8 cellular contexts compared by ENCODE assay signal in the genomic region with DNA sequence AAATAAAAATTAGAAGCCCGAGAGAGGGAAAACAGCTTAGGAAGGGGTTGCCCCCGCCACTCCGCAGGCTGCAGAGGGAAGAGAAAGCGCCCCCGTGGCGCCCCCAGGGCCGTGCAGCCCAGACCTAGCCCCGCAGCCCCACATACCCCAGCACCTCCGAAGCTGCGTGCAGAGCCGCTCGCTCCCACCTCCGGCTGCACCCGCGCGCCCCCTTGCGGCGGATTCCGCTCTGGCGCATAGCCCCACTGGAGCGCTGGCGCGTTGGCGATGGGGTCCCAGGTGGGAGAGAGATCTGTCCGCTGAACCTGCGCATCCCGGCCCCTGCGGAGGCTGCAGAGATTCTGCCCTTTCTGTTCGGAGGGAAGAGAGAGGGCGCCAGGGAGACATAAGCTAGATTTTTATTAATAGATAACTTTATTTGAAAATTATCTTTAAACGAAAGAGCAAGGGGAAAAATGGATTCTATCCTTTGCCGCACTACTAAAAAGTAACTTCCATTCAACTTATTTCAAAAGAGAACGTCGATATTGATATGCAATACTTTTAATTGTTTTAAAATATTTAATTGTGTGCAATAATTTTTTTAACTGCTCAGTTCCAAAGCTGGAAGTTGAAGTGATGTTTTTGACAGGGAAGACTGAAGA. TPM values are rescaled to one million over a fixed set of nuclear protein-coding genes. Genes with fewer than 3 reads are reported as not detected.
A peak's percentile ranks its signal among the peaks of the same experiment; 100 is the strongest.
DNase-seq lines count a peak whose midpoint lies in the region; ATAC-seq and TF ChIP-seq lines count a peak whose summit lies in the region.

No MANE protein-coding gene starts in this region.

- POLR2A ChIA-PET in Panc1 (lab: Charles Lee), result no interaction called here

- no TSS peak for BruUV-seq in Panc1 (replicated peaks; lab: Mats Ljungman, UMichigan)

- H3K4me1 Mint-ChIP-seq in activated T-helper 2 cell treated with anti-CD3 and anti-CD28 coated beads, Interferon-gamma antibody, Interleukin-2, Interleukin-4, amounts not matched to agents 10 μg/mL and 5 μg/mL and 100 μg/mL, durations not matched to agents 14 hours and 24 hours and 36 hours (ENCODE audit: low read depth), result peaks cover 12% of the 10 kb centered on the region
- peaks cover 3% of the 10 kb centered on the region for H3K4me1 Mint-ChIP-seq in osteocyte (ENCODE audit: unreplicated experiment)

- H3K4me1 ChIP-seq in Panc1 (ENCODE audit: control insufficient read depth, insufficient read depth, low read length) (no peaks in the 10 kb centered on the region), foreskin keratinocyte (peaks cover 10% of the 10 kb centered on the region), thymus (ENCODE audit: control insufficient read depth, insufficient read depth, low read length) (no peaks in the 10 kb centered on the region)

- peak overlapping the region; percentile 71 for H3K4me3 Mint-ChIP-seq in activated T-helper 2 cell treated with anti-CD3 and anti-CD28 coated beads, Interferon-gamma antibody, Interleukin-2, Interleukin-4, amounts not matched to agents 10 μg/mL and 5 μg/mL and 100 μg/mL, durations not matched to agents 14 hours and 24 hours and 36 hours (ENCODE audit: low read depth)
- peak overlapping the region; percentile 54 for H3K4me3 Mint-ChIP-seq in osteocyte (ENCODE audit: unreplicated experiment)

- no peaks in the 10 kb centered on the region for H3K27me3 ChIP-seq in Panc1 (ENCODE audit: control insufficient read depth, insufficient read depth, low read length)
- H3K27me3 ChIP-seq in foreskin keratinocyte, result peaks cover 22% of the 10 kb centered on the region
- no peaks in the 10 kb centered on the region for H3K27me3 ChIP-seq in thymus (ENCODE audit: control insufficient read depth, insufficient read depth)

- CTCF ChIA-PET in Panc1 (lab: Charles Lee), result no interaction called here

- H3K9me3 ChIP-seq in Panc1 (ENCODE audit: control insufficient read depth, insufficient read depth, low read depth, low read length), result no peaks in the 10 kb centered on the region
- H3K9me3 ChIP-seq in thymus (ENCODE audit: control insufficient read depth), result no peaks in the 10 kb centered on the region

- H3K27ac ChIP-seq in Panc1 (ENCODE audit: low read length) (no peak overlapping the region), foreskin keratinocyte (no peak overlapping the region), thymus (ENCODE audit: low read depth) (no peak overlapping the region)

- H3K36me3 ChIP-seq in Panc1 (ENCODE audit: control insufficient read depth, insufficient read depth, low read length) (no peaks in the 10 kb centered on the region), thymus (ENCODE audit: control insufficient read depth, insufficient read depth) (no peaks in the 10 kb centered on the region)

- peak; percentile 99 for ATAC-seq in GM19452 (IDR thresholded peaks at IDR 0.05; ENCODE audit: unreplicated experiment)
- ATAC-seq in HG03520 (IDR thresholded peaks at IDR 0.05; ENCODE audit: unreplicated experiment), result peak; percentile 99
- ATAC-seq in Panc1, result peak; percentile 99
- peak; percentile 89 for ATAC-seq in foreskin keratinocyte

- TF ChIP-seq CTCF in Panc1 (IDR thresholded peaks at IDR 0.05) (peak; percentile 97), foreskin keratinocyte (conservative IDR thresholded peaks at IDR 0.05) (peak; percentile 90), osteocyte (IDR thresholded peaks at IDR 0.05) (peak; percentile 99)

- 5% methylated on average over 34 of the region's 34 CpGs for WGBS in thymus

- in situ Hi-C loops in Panc1 (cut with HindIII; ENCODE audit: low pct_unique_long_range_greater_than_20kb, low sequenced_read_pairs), result no loop called here

- H3K4me3 ChIP-seq in Panc1 (ENCODE audit: low read depth in 2 of 2, low read length in 2 of 2) (peak overlapping the region; percentile 18 to 42), thymus (ENCODE audit: low read length) (peak overlapping the region; percentile 2)

- peaks cover 34% of the 10 kb centered on the region for H3K27me3 Mint-ChIP-seq in activated T-helper 2 cell treated with anti-CD3 and anti-CD28 coated beads, Interferon-gamma antibody, Interleukin-2, Interleukin-4, amounts not matched to agents 10 μg/mL and 5 μg/mL and 100 μg/mL, durations not matched to agents 14 hours and 24 hours and 36 hours (ENCODE audit: low read depth)
- H3K27me3 Mint-ChIP-seq in osteocyte (ENCODE audit: unreplicated experiment), result peaks cover 51% of the 10 kb centered on the region

- intact Hi-C loops in Panc1 (cut with micrococcal nuclease; ENCODE audit: unreplicated experiment), result no loop called here
- intact Hi-C loops in activated T-helper 2 cell treated with anti-CD3 and anti-CD28 coated beads, Interferon-gamma antibody, Interleukin-2, Interleukin-4, amounts not matched to agents 10 μg/mL and 5 μg/mL and 100 μg/mL, durations not matched to agents 14 hours and 24 hours and 36 hours (cut with micrococcal nuclease), result no loop called here

- H3K9me3 Mint-ChIP-seq in activated T-helper 2 cell treated with anti-CD3 and anti-CD28 coated beads, Interferon-gamma antibody, Interleukin-2, Interleukin-4, amounts not matched to agents 10 μg/mL and 5 μg/mL and 100 μg/mL, durations not matched to agents 14 hours and 24 hours and 36 hours, result no peaks in the 10 kb centered on the region
- H3K9me3 Mint-ChIP-seq in osteocyte (ENCODE audit: unreplicated experiment), result no peaks in the 10 kb centered on the region

- H3K27ac Mint-ChIP-seq in activated T-helper 2 cell treated with anti-CD3 and anti-CD28 coated beads, Interferon-gamma antibody, Interleukin-2, Interleukin-4, amounts not matched to agents 10 μg/mL and 5 μg/mL and 100 μg/mL, durations not matched to agents 14 hours and 24 hours and 36 hours, result no peak overlapping the region
- H3K27ac Mint-ChIP-seq in osteocyte (ENCODE audit: unreplicated experiment), result no peak overlapping the region

- peak; percentile 57 for DNase-seq in CMK (ENCODE audit: low read depth)
- no peak for DNase-seq in Panc1 (ENCODE audit: low read depth, low spot score)
- DNase-seq in activated T-helper 2 cell treated with anti-CD3 and anti-CD28 coated beads, Interferon-gamma antibody, Interleukin-2, Interleukin-4, amounts not matched to agents 10 μg/mL and 5 μg/mL and 100 μg/mL, durations not matched to agents 14 hours and 24 hours and 36 hours (ENCODE audit: low spot score), result peak; percentile 68
- DNase-seq in foreskin keratinocyte, result no peak
- peak; percentile 94 for DNase-seq in osteocyte (ENCODE audit: extremely low spot score, unreplicated experiment)

- no peaks in the 10 kb centered on the region for H3K36me3 Mint-ChIP-seq in activated T-helper 2 cell treated with anti-CD3 and anti-CD28 coated beads, Interferon-gamma antibody, Interleukin-2, Interleukin-4, amounts not matched to agents 10 μg/mL and 5 μg/mL and 100 μg/mL, durations not matched to agents 14 hours and 24 hours and 36 hours (ENCODE audit: low read depth)
- no peaks in the 10 kb centered on the region for H3K36me3 Mint-ChIP-seq in osteocyte (ENCODE audit: unreplicated experiment)

RNA-seq across cellular contexts. Expression of a gene that starts 11.7 kb away (rescaled TPM):
- 21.4 TPM for total RNA-seq in Panc1 (2021; ENCODE audit: unreplicated experiment)
- polyA plus RNA-seq in Panc1 (2012; ENCODE audit: insufficient read length), result 14.2 TPM
- 13.5 and 15.8 TPM in 2 replicates for total RNA-seq in activated T-helper 2 cell treated with anti-CD3 and anti-CD28 coated beads, Interferon-gamma antibody, Interleukin-2, Interleukin-4, amounts not matched to agents 10 μg/mL and 5 μg/mL and 100 μg/mL, durations not matched to agents 14 hours and 24 hours and 36 hours
- 22.7 and 23.8 TPM in 2 replicates for total RNA-seq in foreskin keratinocyte
- 14.2 and 18.6 TPM in 2 replicates for polyA plus RNA-seq in foreskin keratinocyte
- total RNA-seq in osteocyte, result 42.3 and 43.3 TPM in 2 replicates
- polyA plus RNA-seq in thymus, result 30.6 TPM

RNA-seq across cellular contexts. Expression of a gene that starts 31.9 kb away (rescaled TPM):
- total RNA-seq in Panc1 (2021; ENCODE audit: unreplicated experiment), result not detected
- polyA plus RNA-seq in Panc1 (2012; ENCODE audit: insufficient read length), result not detected
- total RNA-seq in activated T-helper 2 cell treated with anti-CD3 and anti-CD28 coated beads, Interferon-gamma antibody, Interleukin-2, Interleukin-4, amounts not matched to agents 10 μg/mL and 5 μg/mL and 100 μg/mL, durations not matched to agents 14 hours and 24 hours and 36 hours, result not detected in 2 replicates
- total RNA-seq in foreskin keratinocyte, result not detected in 2 replicates
- polyA plus RNA-seq in foreskin keratinocyte, result 0.03 TPM in 1 of 2 replicates, not detected in the other
- not detected in 2 replicates for total RNA-seq in osteocyte
- 0.02 TPM for polyA plus RNA-seq in thymus

RNA-seq across cellular contexts. Expression of a gene that starts 46.8 kb away (rescaled TPM):
- total RNA-seq in Panc1 (2021; ENCODE audit: unreplicated experiment) (18.5 TPM), foreskin keratinocyte (29.2 and 29.7 TPM in 2 replicates), osteocyte (43.0 and 43.6 TPM in 2 replicates)
- polyA plus RNA-seq in Panc1 (2012; ENCODE audit: insufficient read length), result 8.8 TPM
- 38.2 and 44.4 TPM in 2 replicates for total RNA-seq in activated T-helper 2 cell treated with anti-CD3 and anti-CD28 coated beads, Interferon-gamma antibody, Interleukin-2, Interleukin-4, amounts not matched to agents 10 μg/mL and 5 μg/mL and 100 μg/mL, durations not matched to agents 14 hours and 24 hours and 36 hours
- polyA plus RNA-seq in foreskin keratinocyte (7.9 and 9.6 TPM in 2 replicates), thymus (42.0 TPM)

Comparison
In these comparisons a context has a peak if more than half of its experiments do, and no peak if none do; other contexts are left out.
1. DNase-seq: peak in CMK (single experiment), activated T-helper 2 cell treated with anti-CD3 and anti-CD28 coated beads, Interferon-gamma antibody, Interleukin-2, Interleukin-4, amounts not matched to agents 10 μg/mL and 5 μg/mL and 100 μg/mL, durations not matched to agents 14 hours and 24 hours and 36 hours (single experiment) and osteocyte (single experiment); none in Panc1 (single experiment) and foreskin keratinocyte (0 of 2).
2. Peak in every context shown above with its lines, with median percentiles within 50 percentile points of each other: ATAC-seq and CTCF ChIP-seq.